Comparison of ENCODE assay signal across 38 cellular contexts in the genomic region with DNA sequence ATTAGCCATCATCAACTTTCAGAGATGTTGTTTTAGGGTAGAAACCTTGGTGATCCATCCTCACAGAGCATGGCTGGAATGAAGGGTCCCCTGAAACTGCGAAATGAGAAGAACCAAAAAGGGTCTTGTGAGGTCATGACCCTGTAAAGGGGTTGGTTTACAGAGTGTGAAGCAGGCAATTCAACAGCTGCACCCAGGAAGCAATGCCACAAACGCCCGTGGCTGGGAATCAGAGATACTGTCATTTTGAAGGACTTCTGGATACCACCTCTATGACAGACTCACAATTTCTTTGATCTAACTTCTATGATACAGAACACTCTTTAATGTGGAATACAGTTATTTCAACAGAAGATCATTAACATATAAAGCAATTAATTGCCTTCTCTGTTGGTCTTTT.
"Had no signal": no experiment of that assay in that cellular context is flagged by ENCODE, and none has a peak within 500 bp of the region (broad histone marks: within the 10 kb centered on the region; RNA-seq: fewer than 3 reads in every experiment).

No MANE protein-coding gene starts in this region.

- H3K4me1 Mint-ChIP-seq: activated CD4-positive, alpha-beta memory T cell treated with anti-CD3 and anti-CD28 coated beads, Interleukin-2, amount 10 ng/mL, durations not matched to agents 7 days and 5 days; activated CD4-positive, alpha-beta T cell treated with anti-CD3 and anti-CD28 coated beads for 36 hours; activated CD4-positive, alpha-beta T cell treated with anti-CD3 and anti-CD28 coated beads, Interleukin-2, amount 10 ng/mL, durations not matched to agents 7 days and 5 days; activated CD8-positive, alpha-beta memory T cell treated with anti-CD3 and anti-CD28 coated beads, Interleukin-2, amount 10 ng/mL, durations not matched to agents 7 days and 5 days; activated naive CD4-positive, alpha-beta T cell treated with anti-CD3 and anti-CD28 coated beads, Interleukin-2, amount 10 ng/mL, durations not matched to agents 7 days and 5 days; activated naive CD4-positive, alpha-beta T cell treated with anti-CD3 and anti-CD28 coated beads, Interleukin-2, amount 50 U/mL, for 24 hours; activated naive CD8-positive, alpha-beta T cell treated with anti-CD3 and anti-CD28 coated beads, Interleukin-2, amount 10 ng/mL, durations not matched to agents 7 days and 5 days; activated naive CD8-positive, alpha-beta T cell treated with anti-CD3 and anti-CD28 coated beads, Interleukin-2, amount 50 U/mL, for 24 hours; brain; central memory CD8-positive, alpha-beta T cell had no signal

- H3K27ac Mint-ChIP-seq: activated CD4-positive, alpha-beta memory T cell treated with anti-CD3 and anti-CD28 coated beads, Interleukin-2, amount 10 ng/mL, durations not matched to agents 7 days and 5 days; activated CD4-positive, alpha-beta T cell treated with anti-CD3 and anti-CD28 coated beads for 36 hours; activated CD4-positive, alpha-beta T cell treated with anti-CD3 and anti-CD28 coated beads, Interleukin-2, amount 10 ng/mL, durations not matched to agents 7 days and 5 days; activated CD8-positive, alpha-beta memory T cell treated with anti-CD3 and anti-CD28 coated beads, Interleukin-2, amount 10 ng/mL, durations not matched to agents 7 days and 5 days; activated CD8-positive, alpha-beta T cell treated with anti-CD3 and anti-CD28 coated beads, Interleukin-2, amount 10 ng/mL, durations not matched to agents 7 days and 5 days; activated naive CD4-positive, alpha-beta T cell treated with anti-CD3 and anti-CD28 coated beads, Interleukin-2, amount 10 ng/mL, durations not matched to agents 7 days and 5 days; activated naive CD4-positive, alpha-beta T cell treated with anti-CD3 and anti-CD28 coated beads, Interleukin-2, amount 50 U/mL, for 24 hours; activated naive CD8-positive, alpha-beta T cell; activated naive CD8-positive, alpha-beta T cell treated with anti-CD3 and anti-CD28 coated beads, Interleukin-2, amount 10 ng/mL, durations not matched to agents 7 days and 5 days; activated naive CD8-positive, alpha-beta T cell treated with anti-CD3 and anti-CD28 coated beads, Interleukin-2, amount 50 U/mL, for 24 hours; activated T-cell treated with anti-CD3 and anti-CD28 coated beads, Interleukin-2, amount 50 U/mL, for 24 hours; activated T-helper 2 cell treated with anti-CD3 and anti-CD28 coated beads, Interferon-gamma antibody, Interleukin-2, Interleukin-4, amounts not matched to agents 10 μg/mL and 5 μg/mL and 100 μg/mL, durations not matched to agents 14 hours and 24 hours and 36 hours; brain; T-helper 1 cell treated with Interleukin-12 subunit alpha and Interleukin-12 subunit beta and Interleukin-4 antibody, amounts not matched to agents 30 μg/mL and 1 μg/mL, for 36 hours; T-helper 2 cell treated with Interferon-gamma antibody and Interleukin-4, amounts not matched to agents 5 μg/mL and 100 μg/mL, for 36 hours; WTC11 had no signal

- H3K9me3 ChIP-seq: ascending aorta had no signal

- ATAC-seq: activated CD4-positive, alpha-beta T cell treated with anti-CD3 and anti-CD28 coated beads for 36 hours; activated CD4-positive, CD25-positive, alpha-beta regulatory T cell treated with anti-CD3 and anti-CD28 coated beads, Interleukin-2, amount 50 U/mL, for 24 hours; activated CD8-positive, alpha-beta memory T cell treated with anti-CD3 and anti-CD28 coated beads, Interleukin-2, amount 10 ng/mL, durations not matched to agents 7 days and 5 days; activated CD8-positive, alpha-beta T cell treated with anti-CD3 and anti-CD28 coated beads, Interleukin-2, amount 10 ng/mL, durations not matched to agents 7 days and 5 days; activated naive CD8-positive, alpha-beta T cell treated with anti-CD3 and anti-CD28 coated beads, Interleukin-2, amount 50 U/mL, for 24 hours; WTC11 had no signal

- H3K27me3 Mint-ChIP-seq: activated T-cell treated with anti-CD3 and anti-CD28 coated beads, Interleukin-2, amount 50 U/mL, for 24 hours; brain; central memory CD8-positive, alpha-beta T cell had no signal

- H3K4me3 Mint-ChIP-seq: activated CD4-positive, alpha-beta memory T cell treated with anti-CD3 and anti-CD28 coated beads, Interleukin-2, amount 10 ng/mL, durations not matched to agents 7 days and 5 days; activated CD4-positive, alpha-beta T cell treated with anti-CD3 and anti-CD28 coated beads for 36 hours; activated CD4-positive, alpha-beta T cell treated with anti-CD3 and anti-CD28 coated beads, Interleukin-2, amount 10 ng/mL, durations not matched to agents 7 days and 5 days; activated CD8-positive, alpha-beta memory T cell treated with anti-CD3 and anti-CD28 coated beads, Interleukin-2, amount 10 ng/mL, durations not matched to agents 7 days and 5 days; activated CD8-positive, alpha-beta T cell treated with anti-CD3 and anti-CD28 coated beads, Interleukin-2, amount 10 ng/mL, durations not matched to agents 7 days and 5 days; activated naive CD4-positive, alpha-beta T cell treated with anti-CD3 and anti-CD28 coated beads, Interleukin-2, amount 10 ng/mL, durations not matched to agents 7 days and 5 days; activated naive CD4-positive, alpha-beta T cell treated with anti-CD3 and anti-CD28 coated beads, Interleukin-2, amount 50 U/mL, for 24 hours; activated naive CD8-positive, alpha-beta T cell; activated naive CD8-positive, alpha-beta T cell treated with anti-CD3 and anti-CD28 coated beads, Interleukin-2, amount 10 ng/mL, durations not matched to agents 7 days and 5 days; activated naive CD8-positive, alpha-beta T cell treated with anti-CD3 and anti-CD28 coated beads, Interleukin-2, amount 50 U/mL, for 24 hours; activated T-cell treated with anti-CD3 and anti-CD28 coated beads, Interleukin-2, amount 50 U/mL, for 24 hours; brain; central memory CD8-positive, alpha-beta T cell; T-helper 1 cell treated with Interleukin-12 subunit alpha and Interleukin-12 subunit beta and Interleukin-4 antibody, amounts not matched to agents 30 μg/mL and 1 μg/mL, for 36 hours; T-helper 2 cell treated with Interferon-gamma antibody and Interleukin-4, amounts not matched to agents 5 μg/mL and 100 μg/mL, for 36 hours; WTC11 had no signal

- H3K27me3 ChIP-seq: ascending aorta, cardiac muscle cell had no signal

- H3K9me3 Mint-ChIP-seq: activated CD4-positive, alpha-beta memory T cell treated with anti-CD3 and anti-CD28 coated beads, Interleukin-2, amount 10 ng/mL, durations not matched to agents 7 days and 5 days; activated CD4-positive, alpha-beta T cell treated with anti-CD3 and anti-CD28 coated beads, Interleukin-2, amount 10 ng/mL, durations not matched to agents 7 days and 5 days; activated naive CD4-positive, alpha-beta T cell treated with anti-CD3 and anti-CD28 coated beads, Interleukin-2, amount 10 ng/mL, durations not matched to agents 7 days and 5 days; activated naive CD4-positive, alpha-beta T cell treated with anti-CD3 and anti-CD28 coated beads, Interleukin-2, amount 50 U/mL, for 24 hours; activated naive CD8-positive, alpha-beta T cell treated with anti-CD3 and anti-CD28 coated beads, Interleukin-2, amount 10 ng/mL, durations not matched to agents 7 days and 5 days; activated naive CD8-positive, alpha-beta T cell treated with anti-CD3 and anti-CD28 coated beads, Interleukin-2, amount 50 U/mL, for 24 hours; activated T-cell treated with anti-CD3 and anti-CD28 coated beads, Interleukin-2, amount 50 U/mL, for 24 hours; activated T-helper 2 cell treated with anti-CD3 and anti-CD28 coated beads, Interferon-gamma antibody, Interleukin-2, Interleukin-4, amounts not matched to agents 10 μg/mL and 5 μg/mL and 100 μg/mL, durations not matched to agents 14 hours and 24 hours and 36 hours; brain; central memory CD8-positive, alpha-beta T cell; T-helper 1 cell treated with Interleukin-12 subunit alpha and Interleukin-12 subunit beta and Interleukin-4 antibody, amounts not matched to agents 30 μg/mL and 1 μg/mL, for 36 hours; T-helper 2 cell treated with Interferon-gamma antibody and Interleukin-4, amounts not matched to agents 5 μg/mL and 100 μg/mL, for 36 hours had no signal

- H3K4me3 ChIP-seq: ascending aorta, cardiac muscle cell had no signal

- H3K36me3 Mint-ChIP-seq: activated CD8-positive, alpha-beta memory T cell treated with anti-CD3 and anti-CD28 coated beads, Interleukin-2, amount 10 ng/mL, durations not matched to agents 7 days and 5 days; activated naive CD4-positive, alpha-beta T cell treated with anti-CD3 and anti-CD28 coated beads, Interleukin-2, amount 10 ng/mL, durations not matched to agents 7 days and 5 days; activated naive CD4-positive, alpha-beta T cell treated with anti-CD3 and anti-CD28 coated beads, Interleukin-2, amount 50 U/mL, for 24 hours; activated naive CD8-positive, alpha-beta T cell; activated naive CD8-positive, alpha-beta T cell treated with anti-CD3 and anti-CD28 coated beads, Interleukin-2, amount 10 ng/mL, durations not matched to agents 7 days and 5 days; brain had no signal

- H3K4me1 ChIP-seq: ascending aorta had no signal

- H3K27ac ChIP-seq: ascending aorta, cardiac muscle cell, WERI-Rb-1 had no signal

- H3K36me3 ChIP-seq: ascending aorta, cardiac muscle cell, WERI-Rb-1 had no signal

- DNase-seq: activated CD4-positive, alpha-beta memory T cell treated with anti-CD3 and anti-CD28 coated beads, Interleukin-2, amount 10 ng/mL, durations not matched to agents 7 days and 5 days; activated CD4-positive, alpha-beta T cell treated with anti-CD3 and anti-CD28 coated beads for 1 hour; activated CD4-positive, alpha-beta T cell treated with anti-CD3 and anti-CD28 coated beads for 36 hours; activated CD4-positive, alpha-beta T cell treated with anti-CD3 and anti-CD28 coated beads for 48 hours; activated CD4-positive, alpha-beta T cell treated with anti-CD3 and anti-CD28 coated beads, Interleukin-2, amount 10 ng/mL, durations not matched to agents 7 days and 5 days; activated CD4-positive, alpha-beta T cell treated with anti-CD3 and anti-CD28 coated beads, Interleukin-2, amount 50 U/mL, for 48 hours; activated CD4-positive, CD25-positive, alpha-beta regulatory T cell; activated CD8-positive, alpha-beta memory T cell treated with anti-CD3 and anti-CD28 coated beads for 24 hours; activated CD8-positive, alpha-beta memory T cell treated with anti-CD3 and anti-CD28 coated beads, Interleukin-2, amount 10 ng/mL, durations not matched to agents 7 days and 5 days; activated CD8-positive, alpha-beta memory T cell treated with anti-CD3 and anti-CD28 coated beads, Interleukin-2, amount 50 U/mL, for 48 hours; activated CD8-positive, alpha-beta T cell treated with anti-CD3 and anti-CD28 coated beads, Interleukin-2, amount 10 ng/mL, durations not matched to agents 7 days and 5 days; activated effector memory CD4-positive, alpha-beta T cell treated with Interleukin-2 at 50 U/mL for 16 hours; activated gamma-delta T cell; activated naive CD4-positive, alpha-beta T cell treated with anti-CD3 and anti-CD28 coated beads, Interleukin-2, amount 10 ng/mL, durations not matched to agents 7 days and 5 days; activated naive CD4-positive, alpha-beta T cell treated with Interleukin-2 at 50 U/mL for 16 hours; activated naive CD8-positive, alpha-beta T cell treated with anti-CD3 and anti-CD28 coated beads, Interleukin-2, amount 10 ng/mL, durations not matched to agents 7 days and 5 days; activated naive CD8-positive, alpha-beta T cell treated with anti-CD3 and anti-CD28 coated beads, Interleukin-2, amount 50 U/mL, for 24 hours; activated T-cell treated with anti-CD3 and anti-CD28 coated beads, Interleukin-2, amount 50 U/mL, for 24 hours; activated T-cell treated with anti-CD3 and anti-CD28 coated beads, Interleukin-2, amount 50 U/mL, for 48 hours; amygdala; anterior cingulate cortex; caudate nucleus; cerebellar nuclear complex; T-helper 1 cell; T-helper 2 cell; T-helper 9 cell; WERI-Rb-1 had no signal
